In genomic region chr2:239261336-239261735, GRCh38 we compare ENCODE assay signal across 22 cellular contexts.
DNase-seq lines count a peak whose midpoint lies in the region; ATAC-seq and TF ChIP-seq lines count a peak whose summit lies in the region.
"Had no signal": no experiment of that assay in that cellular context is flagged by ENCODE, and none has a peak within 500 bp of the region (broad histone marks: within the 10 kb centered on the region; RNA-seq: fewer than 3 reads in every experiment).

No MANE protein-coding gene starts in this region.

- peaks cover 90% of the 10 kb centered on the region for H3K4me1 Mint-ChIP-seq in activated CD4-positive, alpha-beta T cell treated with anti-CD3 and anti-CD28 coated beads, Interleukin-2, amount 10 ng/mL, durations not matched to agents 7 days and 5 days
- peaks cover 58 to 95% (median 76%) of the 10 kb centered on the region in 4 donors for H3K4me1 Mint-ChIP-seq in CD4-positive, alpha-beta memory T cell
- H3K4me1 Mint-ChIP-seq in progenitor cell of endocrine pancreas (ENCODE audit: low read depth), result peaks cover 8% of the 10 kb centered on the region

- H3K4me3 Mint-ChIP-seq in activated CD4-positive, alpha-beta T cell treated with anti-CD3 and anti-CD28 coated beads, Interleukin-2, amount 10 ng/mL, durations not matched to agents 7 days and 5 days, result no peak overlapping the region
- H3K4me3 Mint-ChIP-seq in CD4-positive, alpha-beta memory T cell, result peak overlapping the region in 2 of 8 donors; percentile 10 to 47
- H3K4me3 Mint-ChIP-seq in progenitor cell of endocrine pancreas (ENCODE audit: low read depth), result no peak overlapping the region
- H3K4me3 Mint-ChIP-seq: B cell, brain, neural progenitor cell had no signal

- intact Hi-C loops in CD4-positive, alpha-beta memory T cell (cut with micrococcal nuclease), result loop anchor here (10.0 kb wide), 2 partner anchors 363 to 733 kb away; no protein-coding TSS in a partner anchor
- intact Hi-C loops in esophagus muscularis mucosa (cut with DNase I), result no loop called here

- no peak for TF ChIP-seq EP300 in esophagus muscularis mucosa (IDR thresholded peaks at IDR 0.05)
- no peak for TF ChIP-seq EP300 in upper lobe of left lung (IDR thresholded peaks at IDR 0.05)

- no peaks in the 10 kb centered on the region for H3K27me3 Mint-ChIP-seq in activated CD4-positive, alpha-beta T cell treated with anti-CD3 and anti-CD28 coated beads, Interleukin-2, amount 10 ng/mL, durations not matched to agents 7 days and 5 days
- H3K27me3 Mint-ChIP-seq in CD4-positive, alpha-beta memory T cell, result no peaks in the 10 kb centered on the region
- no peaks in the 10 kb centered on the region for H3K27me3 Mint-ChIP-seq in progenitor cell of endocrine pancreas
- H3K27me3 Mint-ChIP-seq: brain had no signal

- H3K27ac Mint-ChIP-seq in activated CD4-positive, alpha-beta T cell treated with anti-CD3 and anti-CD28 coated beads, Interleukin-2, amount 10 ng/mL, durations not matched to agents 7 days and 5 days, result peak overlapping the region; percentile 56
- peak overlapping the region in 6 of 7 donors; percentile 30 to 81 (median 58) for H3K27ac Mint-ChIP-seq in CD4-positive, alpha-beta memory T cell
- peak overlapping the region; percentile 36 for H3K27ac Mint-ChIP-seq in progenitor cell of endocrine pancreas
- H3K27ac Mint-ChIP-seq: activated T-helper 2 cell treated with anti-CD3 and anti-CD28 coated beads, Interferon-gamma antibody, Interleukin-2, Interleukin-4, amounts not matched to agents 10 μg/mL and 5 μg/mL and 100 μg/mL, durations not matched to agents 14 hours and 24 hours and 36 hours; B cell; neural progenitor cell had no signal

- POLR2A ChIA-PET in activated CD4-positive, alpha-beta T cell treated with anti-CD3 and anti-CD28 coated beads, Interleukin-2, amount 10 ng/mL, durations not matched to agents 7 days and 5 days (lab: Charles Lee), result no interaction called here
- POLR2A ChIA-PET in CD4-positive, alpha-beta memory T cell (lab: Charles Lee; ENCODE audit: partially characterized antibody), result no interaction called here

- no peak for ATAC-seq in upper lobe of left lung (ENCODE audit: low FRiP score in 2 of 2)
- ATAC-seq: esophagus mucosa had no signal

- CTCF ChIA-PET in activated CD4-positive, alpha-beta T cell treated with anti-CD3 and anti-CD28 coated beads, Interleukin-2, amount 10 ng/mL, durations not matched to agents 7 days and 5 days (lab: Charles Lee), result interaction anchor here (1.2 kb wide), 1 partner anchor 11 kb away, joined by 3 read pairs; no protein-coding TSS in a partner anchor
- CTCF ChIA-PET in CD4-positive, alpha-beta memory T cell (lab: Charles Lee; ENCODE audit: partially characterized antibody), result no interaction called here

- TF ChIP-seq POLR2A in esophagus muscularis mucosa (IDR thresholded peaks at IDR 0.05; ENCODE audit: low read depth), result no peak
- TF ChIP-seq POLR2A in upper lobe of left lung (IDR thresholded peaks at IDR 0.05), result no peak

- no peak for TF ChIP-seq CTCF in esophagus muscularis mucosa (IDR thresholded peaks at IDR 0.05)
- no peak for TF ChIP-seq CTCF in progenitor cell of endocrine pancreas (IDR thresholded peaks at IDR 0.05; ENCODE audit: unreplicated experiment)
- TF ChIP-seq CTCF in upper lobe of left lung (IDR thresholded peaks at IDR 0.05), result no peak

- peaks cover 96% of the 10 kb centered on the region for H3K4me1 ChIP-seq in CD4-positive, alpha-beta memory T cell (ENCODE audit: insufficient read depth, low read length)
- peaks cover 65 to 98% (median 92%) of the 10 kb centered on the region in 4 donors for H3K4me1 ChIP-seq in esophagus muscularis mucosa
- H3K4me1 ChIP-seq in upper lobe of left lung, result peaks cover 43 to 66% (median 49%) of the 10 kb centered on the region in 4 donors

- H3K27me3 ChIP-seq in CD4-positive, alpha-beta memory T cell (ENCODE audit: insufficient read depth, low read length), result no peaks in the 10 kb centered on the region
- H3K27me3 ChIP-seq in esophagus muscularis mucosa (no peaks in the 10 kb centered on the region), upper lobe of left lung (no peaks in the 10 kb centered on the region)
- H3K27me3 ChIP-seq: neural progenitor cell had no signal

- no peaks in the 10 kb centered on the region for H3K36me3 ChIP-seq in CD4-positive, alpha-beta memory T cell (ENCODE audit: insufficient read depth, low read length)
- H3K36me3 ChIP-seq in esophagus muscularis mucosa, result no peaks in the 10 kb centered on the region
- no peaks in the 10 kb centered on the region for H3K36me3 ChIP-seq in upper lobe of left lung
- H3K36me3 ChIP-seq: neural progenitor cell had no signal

- no peak overlapping the region for H3K27ac ChIP-seq in CD4-positive, alpha-beta memory T cell (ENCODE audit: low read depth, low read length)
- H3K27ac ChIP-seq in esophagus muscularis mucosa (replicated peaks in 1 of 4) (peak overlapping the region; percentile 81 to 88 (median 83)), upper lobe of left lung (no peak overlapping the region)
- H3K27ac ChIP-seq: neural progenitor cell, PC-9 had no signal

- no peak overlapping the region for H3K4me3 ChIP-seq in CD4-positive, alpha-beta memory T cell (ENCODE audit: low read length in 2 of 2)
- H3K4me3 ChIP-seq in esophagus muscularis mucosa (no peak overlapping the region), upper lobe of left lung (no peak overlapping the region)
- H3K4me3 ChIP-seq: neural progenitor cell, PC-9 had no signal

- peaks cover 0 to 3% of the 10 kb centered on the region in 2 donors for H3K9me3 ChIP-seq in CD4-positive, alpha-beta memory T cell (ENCODE audit: control insufficient read depth in 1 of 2, low read length in 2 of 2)
- H3K9me3 ChIP-seq in esophagus muscularis mucosa (peaks cover 0 to 5% (median 0%) of the 10 kb centered on the region in 4 donors), upper lobe of left lung (no peaks in the 10 kb centered on the region)

- no peak for DNase-seq in activated CD4-positive, alpha-beta T cell treated with anti-CD3 and anti-CD28 coated beads, Interleukin-2, amount 10 ng/mL, durations not matched to agents 7 days and 5 days
- no peak for DNase-seq in activated CD4-positive, alpha-beta T cell treated with anti-CD3 and anti-CD28 coated beads for 1 hour
- DNase-seq in CD4-positive, alpha-beta memory T cell, result no peak
- DNase-seq in esophagus muscularis mucosa (ENCODE audit: extremely low spot score) (no peak), progenitor cell of endocrine pancreas (ENCODE audit: low spot score, unreplicated experiment) (no peak), 8988T (no peak), Kasumi-1 (lab: John Stamatoyannopoulos, UW) (no peak), upper lobe of left lung (no peak)
- DNase-seq: activated CD4-positive, CD25-positive, alpha-beta regulatory T cell treated with anti-CD3 and anti-CD28 coated beads, Interleukin-2, amount 50 U/mL, for 72 hours; Calu3; H7; hypothalamus; KBM-7; NCI-H1436; NCI-H510A treated with DMSO at 0.1 percent for 48 hours; PC-9; trophoblast cell had no signal

- 91% methylated on average over 5 of the region's 8 CpGs for WGBS in esophagus muscularis mucosa
- WGBS in upper lobe of left lung, 2 donors, result 91 to 94% methylated on average over 4 to 8 of the region's 8 CpGs

- peaks cover 14% of the 10 kb centered on the region for H3K9me3 Mint-ChIP-seq in activated CD4-positive, alpha-beta T cell treated with anti-CD3 and anti-CD28 coated beads, Interleukin-2, amount 10 ng/mL, durations not matched to agents 7 days and 5 days
- H3K9me3 Mint-ChIP-seq in CD4-positive, alpha-beta memory T cell, result peaks cover 0 to 18% (median 7%) of the 10 kb centered on the region in 8 donors
- peaks cover 19% of the 10 kb centered on the region for H3K9me3 Mint-ChIP-seq in progenitor cell of endocrine pancreas (ENCODE audit: low read depth)

- H3K36me3 Mint-ChIP-seq in activated CD4-positive, alpha-beta T cell treated with anti-CD3 and anti-CD28 coated beads, Interleukin-2, amount 10 ng/mL, durations not matched to agents 7 days and 5 days (ENCODE audit: low read depth), result peaks cover 37% of the 10 kb centered on the region
- H3K36me3 Mint-ChIP-seq in CD4-positive, alpha-beta memory T cell, result peaks cover 18 to 21% of the 10 kb centered on the region in 2 donors
- H3K36me3 Mint-ChIP-seq in progenitor cell of endocrine pancreas (ENCODE audit: insufficient read depth), result peaks cover 16% of the 10 kb centered on the region

Comparison
In these comparisons a context has a peak if more than half of its experiments do, and no peak if none do; other contexts are left out.
1. H3K27ac ChIP-seq: peak in esophagus muscularis mucosa (4 of 4); none in CD4-positive, alpha-beta memory T cell (single experiment) and upper lobe of left lung (0 of 4).
2. Peak in every context shown above with its lines, with median percentiles within 50 percentile points of each other: H3K27ac Mint-ChIP-seq.